ENCODE assay signal across 18 cellular contexts in the genomic region with DNA sequence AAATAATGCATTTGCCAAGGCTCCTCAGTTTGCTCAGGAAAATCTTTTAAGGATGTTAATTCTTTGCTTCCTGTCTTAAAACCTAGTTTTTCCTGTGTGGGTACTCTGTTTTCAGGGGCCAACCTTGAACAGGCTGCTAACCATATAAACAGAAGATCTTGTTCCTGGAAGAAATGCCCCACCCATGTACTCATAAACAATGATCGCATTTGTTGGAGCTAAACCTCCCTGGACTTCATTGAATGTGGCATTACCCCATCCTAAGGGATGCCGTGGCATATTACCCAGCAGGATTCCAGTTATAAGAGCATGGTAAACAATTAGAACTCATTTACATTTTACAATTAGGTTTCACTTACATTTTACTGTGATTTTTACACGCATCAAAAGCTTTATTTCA.
DNase-seq lines count a peak whose midpoint lies in the region; TF ChIP-seq lines count a peak whose summit lies in the region.
"Had no signal": no experiment of that assay in that cellular context is flagged by ENCODE, and none has a peak within 500 bp of the region (broad histone marks: within the 10 kb centered on the region; RNA-seq: fewer than 3 reads in every experiment).

No MANE protein-coding gene starts in this region.

- H2AFZ ChIP-seq in neural progenitor cell (replicated peaks): no peak overlapping the region

- H3K79me2 ChIP-seq in neural progenitor cell (ENCODE audit: low read depth): no peaks in the 10 kb centered on the region

- no peaks in the 10 kb centered on the region for H4K20me1 ChIP-seq in neural progenitor cell (ENCODE audit: low read depth)

- no peaks in the 10 kb centered on the region for H3K9me3 ChIP-seq in neural progenitor cell (ENCODE audit: low read depth)
- H3K9me3 ChIP-seq: body of pancreas, heart right ventricle had no signal

- intact Hi-C loops in activated T-helper 1 cell treated with anti-CD3 and anti-CD28 coated beads, Interleukin-12 subunit alpha, Interleukin-12 subunit beta, Interleukin-2, Interleukin-4 antibody, amounts not matched to agents 30 ng/mL and 10 ng/mL and 1 ng/mL, durations not matched to agents 14 hours and 24 hours and 36 hours (cut with micrococcal nuclease): no loop called here
- intact Hi-C loops in activated T-helper 2 cell treated with anti-CD3 and anti-CD28 coated beads, Interferon-gamma antibody, Interleukin-2, Interleukin-4, amounts not matched to agents 10 μg/mL and 5 μg/mL and 100 μg/mL, durations not matched to agents 14 hours and 24 hours and 36 hours (cut with micrococcal nuclease): no loop called here
- intact Hi-C loops in CD14-positive monocyte (cut with micrococcal nuclease): no loop called here

- H3K4me2 ChIP-seq in neural progenitor cell: peak overlapping the region; percentile 66

- H3K27me3 Mint-ChIP-seq in neural progenitor cell (ENCODE audit: insufficient read depth, low read depth): peaks cover 5% of the 10 kb centered on the region
- no peaks in the 10 kb centered on the region for H3K27me3 Mint-ChIP-seq in activated T-helper 1 cell treated with anti-CD3 and anti-CD28 coated beads, Interleukin-12 subunit alpha, Interleukin-12 subunit beta, Interleukin-2, Interleukin-4 antibody, amounts not matched to agents 30 ng/mL and 10 ng/mL and 1 ng/mL, durations not matched to agents 14 hours and 24 hours and 36 hours (ENCODE audit: insufficient read depth)
- H3K27me3 Mint-ChIP-seq in activated T-helper 2 cell treated with anti-CD3 and anti-CD28 coated beads, Interferon-gamma antibody, Interleukin-2, Interleukin-4, amounts not matched to agents 10 μg/mL and 5 μg/mL and 100 μg/mL, durations not matched to agents 14 hours and 24 hours and 36 hours (ENCODE audit: low read depth): no peaks in the 10 kb centered on the region
- peaks cover 0 to 1% (median 0%) of the 10 kb centered on the region in 3 donors for H3K27me3 Mint-ChIP-seq in CD14-positive monocyte (ENCODE audit: low read depth in 3 of 3)
- H3K27me3 Mint-ChIP-seq: activated CD4-positive, alpha-beta T cell treated with anti-CD3 and anti-CD28 coated beads for 36 hours; dendritic cell treated with granulocyte-macrophage colony-stimulating factor and Interleukin-4, amounts not matched to agents 40 ng/mL and 50 ng/mL, for 4 days had no signal

- H3K4me3 Mint-ChIP-seq in neural progenitor cell (no peak overlapping the region), CD14-positive monocyte (no peak overlapping the region)
- H3K4me3 Mint-ChIP-seq in activated T-helper 1 cell treated with anti-CD3 and anti-CD28 coated beads, Interleukin-12 subunit alpha, Interleukin-12 subunit beta, Interleukin-2, Interleukin-4 antibody, amounts not matched to agents 30 ng/mL and 10 ng/mL and 1 ng/mL, durations not matched to agents 14 hours and 24 hours and 36 hours: no peak overlapping the region
- H3K4me3 Mint-ChIP-seq in activated T-helper 2 cell treated with anti-CD3 and anti-CD28 coated beads, Interferon-gamma antibody, Interleukin-2, Interleukin-4, amounts not matched to agents 10 μg/mL and 5 μg/mL and 100 μg/mL, durations not matched to agents 14 hours and 24 hours and 36 hours (ENCODE audit: low read depth): no peak overlapping the region
- H3K4me3 Mint-ChIP-seq: activated CD4-positive, alpha-beta T cell treated with anti-CD3 and anti-CD28 coated beads for 36 hours; dendritic cell treated with granulocyte-macrophage colony-stimulating factor and Interleukin-4, amounts not matched to agents 40 ng/mL and 50 ng/mL, for 4 days had no signal

- H3K27ac ChIP-seq in neural progenitor cell: no peak overlapping the region
- H3K27ac ChIP-seq: body of pancreas, heart right ventricle, skin epidermis had no signal

- peaks cover 28% of the 10 kb centered on the region for H3K4me1 ChIP-seq in neural progenitor cell
- H3K4me1 ChIP-seq: body of pancreas had no signal

- no peak overlapping the region for H3K4me3 ChIP-seq in epithelial cell of esophagus (ENCODE audit: low read length)
- H3K4me3 ChIP-seq in neural progenitor cell: no peak overlapping the region
- H3K4me3 ChIP-seq: body of pancreas, heart right ventricle, skin epidermis had no signal

- H3K27me3 ChIP-seq in neural progenitor cell: no peaks in the 10 kb centered on the region
- H3K27me3 ChIP-seq: body of pancreas, heart right ventricle had no signal

- H3K9me3 Mint-ChIP-seq in neural progenitor cell: peaks cover 5% of the 10 kb centered on the region
- H3K9me3 Mint-ChIP-seq in activated T-helper 1 cell treated with anti-CD3 and anti-CD28 coated beads, Interleukin-12 subunit alpha, Interleukin-12 subunit beta, Interleukin-2, Interleukin-4 antibody, amounts not matched to agents 30 ng/mL and 10 ng/mL and 1 ng/mL, durations not matched to agents 14 hours and 24 hours and 36 hours: no peaks in the 10 kb centered on the region
- H3K9me3 Mint-ChIP-seq in activated T-helper 2 cell treated with anti-CD3 and anti-CD28 coated beads, Interferon-gamma antibody, Interleukin-2, Interleukin-4, amounts not matched to agents 10 μg/mL and 5 μg/mL and 100 μg/mL, durations not matched to agents 14 hours and 24 hours and 36 hours: no peaks in the 10 kb centered on the region
- H3K9me3 Mint-ChIP-seq in CD14-positive monocyte: peaks cover 4 to 14% (median 7%) of the 10 kb centered on the region in 7 donors

- DNase-seq in H4 (ENCODE audit: low spot score) (peak; percentile 91), NCI-H1048 (lab: John Stamatoyannopoulos, UW) (peak; percentile 29), epithelial cell of esophagus (ENCODE audit: low read depth) (peak; percentile 36), neural progenitor cell (ENCODE audit: low spot score) (peak; percentile 35), CD14-positive monocyte (ENCODE audit: low spot score) (no peak), GM13977 (ENCODE audit: low spot score) (no peak)
- no peak for DNase-seq in activated T-helper 1 cell treated with anti-CD3 and anti-CD28 coated beads, Interleukin-12 subunit alpha, Interleukin-12 subunit beta, Interleukin-2, Interleukin-4 antibody, amounts not matched to agents 30 ng/mL and 10 ng/mL and 1 ng/mL, durations not matched to agents 14 hours and 24 hours and 36 hours (ENCODE audit: low spot score)
- no peak for DNase-seq in activated T-helper 2 cell treated with anti-CD3 and anti-CD28 coated beads, Interferon-gamma antibody, Interleukin-2, Interleukin-4, amounts not matched to agents 10 μg/mL and 5 μg/mL and 100 μg/mL, durations not matched to agents 14 hours and 24 hours and 36 hours (ENCODE audit: low spot score)
- DNase-seq: activated CD4-positive, alpha-beta T cell treated with anti-CD3 and anti-CD28 coated beads for 36 hours; activated naive CD4-positive, alpha-beta T cell treated with anti-CD3 and anti-CD28 coated beads, Interleukin-2, amount 50 U/mL, for 16 hours; body of pancreas; heart right ventricle; kidney; NCI-H345; occipital lobe; SIG-M5 had no signal

- no peaks in the 10 kb centered on the region for H3K36me3 Mint-ChIP-seq in neural progenitor cell
- H3K36me3 Mint-ChIP-seq in activated T-helper 1 cell treated with anti-CD3 and anti-CD28 coated beads, Interleukin-12 subunit alpha, Interleukin-12 subunit beta, Interleukin-2, Interleukin-4 antibody, amounts not matched to agents 30 ng/mL and 10 ng/mL and 1 ng/mL, durations not matched to agents 14 hours and 24 hours and 36 hours (ENCODE audit: low read depth): no peaks in the 10 kb centered on the region
- no peaks in the 10 kb centered on the region for H3K36me3 Mint-ChIP-seq in activated T-helper 2 cell treated with anti-CD3 and anti-CD28 coated beads, Interferon-gamma antibody, Interleukin-2, Interleukin-4, amounts not matched to agents 10 μg/mL and 5 μg/mL and 100 μg/mL, durations not matched to agents 14 hours and 24 hours and 36 hours (ENCODE audit: low read depth)
- H3K36me3 Mint-ChIP-seq in CD14-positive monocyte: no peaks in the 10 kb centered on the region

- TF ChIP-seq CTCF in epithelial cell of esophagus (IDR thresholded peaks at IDR 0.05; ENCODE audit: insufficient read depth, low read depth, low read length, missing control alignments) (no peak), neural progenitor cell (IDR thresholded peaks at IDR 0.05) (no peak), CD14-positive monocyte (IDR thresholded peaks at IDR 0.05) (no peak), GM13977 (IDR thresholded peaks at IDR 0.05; ENCODE audit: extremely low read depth, insufficient read depth, missing control alignments) (no peak)

- in situ Hi-C loops in GM13977 (cut with MboI; ENCODE audit: low pct_unique_long_range_greater_than_20kb, low sequenced_read_pairs, unreplicated experiment): no loop called here

- H3K36me3 ChIP-seq in neural progenitor cell: no peaks in the 10 kb centered on the region
- H3K36me3 ChIP-seq: heart right ventricle had no signal

- H3K27ac Mint-ChIP-seq in neural progenitor cell: no peak overlapping the region
- no peak overlapping the region for H3K27ac Mint-ChIP-seq in activated T-helper 1 cell treated with anti-CD3 and anti-CD28 coated beads, Interleukin-12 subunit alpha, Interleukin-12 subunit beta, Interleukin-2, Interleukin-4 antibody, amounts not matched to agents 30 ng/mL and 10 ng/mL and 1 ng/mL, durations not matched to agents 14 hours and 24 hours and 36 hours
- H3K27ac Mint-ChIP-seq in activated T-helper 2 cell treated with anti-CD3 and anti-CD28 coated beads, Interferon-gamma antibody, Interleukin-2, Interleukin-4, amounts not matched to agents 10 μg/mL and 5 μg/mL and 100 μg/mL, durations not matched to agents 14 hours and 24 hours and 36 hours: no peak overlapping the region
- no peak overlapping the region for H3K27ac Mint-ChIP-seq in CD14-positive monocyte
- H3K27ac Mint-ChIP-seq: activated CD4-positive, alpha-beta T cell treated with anti-CD3 and anti-CD28 coated beads for 36 hours; dendritic cell treated with granulocyte-macrophage colony-stimulating factor and Interleukin-4, amounts not matched to agents 40 ng/mL and 50 ng/mL, for 4 days had no signal

- peaks cover 13% of the 10 kb centered on the region for H3F3A ChIP-seq in neural progenitor cell (ENCODE audit: low read depth)

- no peak overlapping the region for H3K9ac ChIP-seq in neural progenitor cell

- H3K4me1 Mint-ChIP-seq in neural progenitor cell: peaks cover 5% of the 10 kb centered on the region
- no peaks in the 10 kb centered on the region for H3K4me1 Mint-ChIP-seq in activated T-helper 1 cell treated with anti-CD3 and anti-CD28 coated beads, Interleukin-12 subunit alpha, Interleukin-12 subunit beta, Interleukin-2, Interleukin-4 antibody, amounts not matched to agents 30 ng/mL and 10 ng/mL and 1 ng/mL, durations not matched to agents 14 hours and 24 hours and 36 hours (ENCODE audit: low read depth)
- no peaks in the 10 kb centered on the region for H3K4me1 Mint-ChIP-seq in activated T-helper 2 cell treated with anti-CD3 and anti-CD28 coated beads, Interferon-gamma antibody, Interleukin-2, Interleukin-4, amounts not matched to agents 10 μg/mL and 5 μg/mL and 100 μg/mL, durations not matched to agents 14 hours and 24 hours and 36 hours (ENCODE audit: low read depth)
- no peaks in the 10 kb centered on the region for H3K4me1 Mint-ChIP-seq in CD14-positive monocyte
- H3K4me1 Mint-ChIP-seq: activated CD4-positive, alpha-beta T cell treated with anti-CD3 and anti-CD28 coated beads for 36 hours had no signal

Comparison
In these comparisons a context has a peak if more than half of its experiments do, and no peak if none do; other contexts are left out.
1. DNase-seq: peak in H4 (single experiment), NCI-H1048 (single experiment), epithelial cell of esophagus (single experiment) and neural progenitor cell (single experiment); none in activated T-helper 1 cell treated with anti-CD3 and anti-CD28 coated beads, Interleukin-12 subunit alpha, Interleukin-12 subunit beta, Interleukin-2, Interleukin-4 antibody, amounts not matched to agents 30 ng/mL and 10 ng/mL and 1 ng/mL, durations not matched to agents 14 hours and 24 hours and 36 hours (single experiment), activated T-helper 2 cell treated with anti-CD3 and anti-CD28 coated beads, Interferon-gamma antibody, Interleukin-2, Interleukin-4, amounts not matched to agents 10 μg/mL and 5 μg/mL and 100 μg/mL, durations not matched to agents 14 hours and 24 hours and 36 hours (single experiment), CD14-positive monocyte (single experiment) and GM13977 (single experiment).